1 cellular context compared by ENCODE assay signal in genomic region chr12:22858849-22859569, GRCh38.
TF ChIP-seq lines count a peak whose summit lies in the region.

No MANE protein-coding gene starts in this region.

TF ChIP-seq in GM23338, 12 proteins besides CTCF, POLR2A, EP300 and RAD21 (continued from another document):
- no peak for TF ChIP-seq EZH2phosphoT487 (IDR thresholded peaks at IDR 0.05; ENCODE audit: unreplicated experiment)
- no peak for TF ChIP-seq REST (IDR thresholded peaks at IDR 0.05; ENCODE audit: unreplicated experiment)
- TF ChIP-seq CREB1 (CRISPR knock-in tag; IDR thresholded peaks at IDR 0.05; ENCODE audit: low read depth) = no peak
